In genomic region chr17:691423-691822, GRCh38 we compare ENCODE assay signal across 17 cellular contexts. TPM values are rescaled to one million over a fixed set of nuclear protein-coding genes. Genes with fewer than 3 reads are reported as not detected.
DNase-seq lines count a peak whose midpoint lies in the region; ATAC-seq, FAIRE-seq and TF ChIP-seq lines count a peak whose summit lies in the region.
"Had no signal": no experiment of that assay in that cellular context is flagged by ENCODE, and none has a peak within 500 bp of the region (broad histone marks: within the 10 kb centered on the region; RNA-seq: fewer than 3 reads in every experiment).

No MANE protein-coding gene starts in this region.

- H3K27ac Mint-ChIP-seq in HFFc6, result peak overlapping the region; percentile 97

- peaks cover 74% of the 10 kb centered on the region for H3K4me1 Mint-ChIP-seq in HFFc6 (ENCODE audit: low read depth)

- H3K4me3 Mint-ChIP-seq in HFFc6, result peak overlapping the region; percentile 77; the same call in 1 of the 2 replicates

- TF ChIP-seq EP300 in A549 (IDR thresholded peaks at IDR 0.05) (no peak), gastroesophageal sphincter (IDR thresholded peaks at IDR 0.05) (no peak)

- no peak for TF ChIP-seq RAD21 in A549 (conservative IDR thresholded peaks at IDR 0.05 in 1 of 2, IDR thresholded peaks at IDR 0.05 in 1 of 2)

- POLR2A ChIA-PET in A549 (lab: Yijun Ruan, JAX), result no interaction called here

- H3K36me3 Mint-ChIP-seq in HFFc6 (ENCODE audit: low read depth), result peaks cover 42% of the 10 kb centered on the region

- H3K9ac ChIP-seq in adipocyte (ENCODE audit: low read length), result no peak overlapping the region

- no peaks in the 10 kb centered on the region for H3K9me3 ChIP-seq in A549
- no peaks in the 10 kb centered on the region for H3K9me3 ChIP-seq in adipocyte (ENCODE audit: control insufficient read depth, low read length)
- no peaks in the 10 kb centered on the region for H3K9me3 ChIP-seq in gastroesophageal sphincter
- H3K9me3 ChIP-seq: tibial artery had no signal

- H3K36me3 ChIP-seq in adipocyte (ENCODE audit: control insufficient read depth, insufficient read depth, low read length, severe bottlenecking) (peaks cover 49% of the 10 kb centered on the region), gastroesophageal sphincter (peaks cover 0 to 89% of the 10 kb centered on the region in 2 donors)

- H3K27me3 Mint-ChIP-seq in HFFc6 (ENCODE audit: insufficient read depth), result no peaks in the 10 kb centered on the region; the same call in 1 of the 2 replicates

- H3K4me3 ChIP-seq in A549, result no peak overlapping the region
- no peak overlapping the region for H3K4me3 ChIP-seq in adipocyte (ENCODE audit: low read length)
- H3K4me3 ChIP-seq in fibroblast of the aortic adventitia (ENCODE audit: low read depth, low read length), result no peak overlapping the region
- no peak overlapping the region for H3K4me3 ChIP-seq in gastroesophageal sphincter
- H3K4me3 ChIP-seq: tibial artery had no signal

- peak; percentile 93 for FAIRE-seq in A549 (lab: Jason Lieb, UNC)
- FAIRE-seq: TTC549 had no signal

- CTCF ChIA-PET in A549 (lab: Yijun Ruan, JAX), result interaction anchor here (0.7 to 19.5 kb wide), 10 partner anchors 9 to 305 kb away, joined by 3 to 410 read pairs (median 4); partner anchors contain the start of gene TIMM22

- WGBS in A549 (ENCODE audit: missing lambda C conversion rate), result 42% methylated on average over 4 of the region's 4 CpGs
- WGBS in gastroesophageal sphincter (ENCODE audit: low coverage in 1 of 2), 2 donors, result 64 to 72% methylated on average over 4 of the region's 4 CpGs

- DNase-seq in A549 (ENCODE audit: low read depth in 1 of 2, low spot score in 1 of 2), result peak in 1 of 2 experiments; percentile 32
- peak; percentile 91 for DNase-seq in HFFc6
- peak; percentile 59 for DNase-seq in adipocyte (ENCODE audit: low read depth)
- peak; percentile 67 for DNase-seq in fibroblast of the aortic adventitia (ENCODE audit: low read depth)
- DNase-seq in activated naive CD4-positive, alpha-beta T cell treated with Interleukin-2 at 50 U/mL for 16 hours, result no peak
- no peak for DNase-seq in iPS-NIHi11 (ENCODE audit: low spot score)
- DNase-seq: activated CD8-positive, alpha-beta memory T cell treated with anti-CD3 and anti-CD28 coated beads for 24 hours; cerebellar nuclear complex; DMS 273 treated with DMSO at 0.1 percent for 48 hours; NCI-H1436 treated with DMSO at 0.1 percent for 48 hours; NCI-H526; SHP77 treated with DMSO at 0.1 percent for 48 hours; tibial artery had no signal

- TF ChIP-seq CTCF in A549 (IDR thresholded peaks at IDR 0.05) (no peak), HFFc6 (IDR thresholded peaks at IDR 0.05) (no peak), fibroblast of the aortic adventitia (IDR thresholded peaks at IDR 0.05; ENCODE audit: insufficient read depth, low read length) (no peak), gastroesophageal sphincter (IDR thresholded peaks at IDR 0.05) (no peak)

- peak overlapping the region; percentile 80 to 91 for H3K27ac ChIP-seq in A549
- no peak overlapping the region for H3K27ac ChIP-seq in gastroesophageal sphincter
- H3K27ac ChIP-seq: tibial artery had no signal

- H3K4me2 ChIP-seq in A549, result peak overlapping the region; percentile 46

- H3K4me1 ChIP-seq in A549, result peaks cover 55% of the 10 kb centered on the region
- peaks cover 44% of the 10 kb centered on the region for H3K4me1 ChIP-seq in adipocyte (ENCODE audit: control insufficient read depth, insufficient read depth, low read length)
- H3K4me1 ChIP-seq in gastroesophageal sphincter, result peaks cover 0 to 23% (median 0%) of the 10 kb centered on the region in 3 donors

- H3K9me3 Mint-ChIP-seq in HFFc6, result no peaks in the 10 kb centered on the region

- H3K27me3 ChIP-seq in adipocyte (replicated peaks; ENCODE audit: control insufficient read depth, insufficient read depth, low read length), result no peaks in the 10 kb centered on the region
- H3K27me3 ChIP-seq in gastroesophageal sphincter, result no peaks in the 10 kb centered on the region
- H3K27me3 ChIP-seq: tibial artery had no signal

- peak; percentile 63 to 64 for ATAC-seq in A549
- no peak for ATAC-seq in HG03571 (IDR thresholded peaks at IDR 0.05; ENCODE audit: unreplicated experiment)
- no peak for ATAC-seq in gastroesophageal sphincter
- ATAC-seq: esophagus mucosa had no signal

- TF ChIP-seq POLR2A in A549 (IDR thresholded peaks at IDR 0.05; ENCODE audit: low read length) (no peak), gastroesophageal sphincter (IDR thresholded peaks at IDR 0.05) (no peak)

TF ChIP-seq in A549, 52 proteins besides CTCF, POLR2A, EP300 and RAD21:
- TF ChIP-seq CHD4 (IDR thresholded peaks at IDR 0.05; ENCODE audit: borderline replicate concordance) (no peak), ZFP36 (IDR thresholded peaks at IDR 0.05; ENCODE audit: borderline replicate concordance, partially characterized antibody) (no peak), EHF (CRISPR knock-in tag; IDR thresholded peaks at IDR 0.05) (no peak), RFX5 (IDR thresholded peaks at IDR 0.05) (no peak), HOXA7 (CRISPR knock-in tag; IDR thresholded peaks at IDR 0.05) (no peak), PHF8 (IDR thresholded peaks at IDR 0.05; ENCODE audit: borderline replicate concordance, low read depth) (no peak), JUNB (IDR thresholded peaks at IDR 0.05) (0 out of 2 replicates have a peak, but pooled peaks have one; percentile 19), NR3C1 (IDR thresholded peaks at IDR 0.05) (no peak), GATA3 (IDR thresholded peaks at IDR 0.05; ENCODE audit: borderline replicate concordance) (peak; percentile 63; the same call in 1 of the 2 replicates), CHD2 (IDR thresholded peaks at IDR 0.05; ENCODE audit: low read length, partially characterized antibody) (no peak), NPAS2 (CRISPR knock-in tag; IDR thresholded peaks at IDR 0.05; ENCODE audit: borderline replicate concordance) (no peak), POLR2AphosphoS2 (conservative IDR thresholded peaks at IDR 0.05; ENCODE audit: low read length) (no peak), NFE2L2 (conservative IDR thresholded peaks at IDR 0.05; ENCODE audit: low read length) (no peak), HDAC2 (IDR thresholded peaks at IDR 0.05) (no peak), HES2 (IDR thresholded peaks at IDR 0.05) (no peak), FOSL2 (IDR thresholded peaks at IDR 0.05) (0 out of 2 replicates have a peak, but pooled peaks have one; percentile 30), FOSL2 (CRISPR knock-in tag; IDR thresholded peaks at IDR 0.05) (peak; percentile 27; the same call in 1 of the 2 replicates), JUN (IDR thresholded peaks at IDR 0.05) (no peak), E2F6 (IDR thresholded peaks at IDR 0.05; ENCODE audit: borderline replicate concordance, low read depth) (no peak)

RNA-seq across cellular contexts. Expression of gene VPS53, which starts 23.2 kb away (rescaled TPM):
- polyA plus RNA-seq in A549 (2011; rRNA removed) (32.1 and 34.2 TPM in 2 replicates), A549 (2017; fragmentation: RNase III; extraction: RNeasy Plus Mini Kit Qiagen cat#74134 plus additional on column Dnase treatment) (20.0 to 21.7 TPM (median 21.5 TPM) in 3 replicates)
- polyA plus RNA-seq in A549 (2012; cell fraction: cytosol; rRNA removed), result 18.0 and 21.3 TPM in 2 replicates
- polyA plus RNA-seq in A549 (2012; cell fraction: nucleus; rRNA removed), result 20.1 and 22.7 TPM in 2 replicates
- 135 and 173 TPM in 2 replicates for polyA minus RNA-seq in A549 (2011; rRNA and poly(A)+ RNA removed)
- total RNA-seq in HFFc6 (2021; fragmentation: NEBNext Ultra II Directional; extraction: Animal tissue kit (Norgen Biotek cat#: 25700)), result 10 to 100 TPM; 85.3 to 91.0 (median 87.9) TPM
- total RNA-seq in fibroblast of the aortic adventitia (ENCODE audit: low replicate concordance) (14.3 and 29.5 TPM in 2 replicates), gastroesophageal sphincter (10 to 100 TPM; 13.1 to 39.8 (median 30.4) TPM)

RNA-seq across cellular contexts. Expression of gene TLCD3A, which starts 41.0 kb away (rescaled TPM):
- 29.5 and 35.1 TPM in 2 replicates for polyA plus RNA-seq in A549 (2011; rRNA removed)
- 42.9 and 53.3 TPM in 2 replicates for polyA plus RNA-seq in A549 (2012; cell fraction: cytosol; rRNA removed)
- 35.4 and 40.6 TPM in 2 replicates for polyA plus RNA-seq in A549 (2012; cell fraction: nucleus; rRNA removed)
- 28.5 to 31.5 TPM (median 30.8 TPM) in 3 replicates for polyA plus RNA-seq in A549 (2017; fragmentation: RNase III; extraction: RNeasy Plus Mini Kit Qiagen cat#74134 plus additional on column Dnase treatment)
- 47.1 and 53.6 TPM in 2 replicates for polyA minus RNA-seq in A549 (2011; rRNA and poly(A)+ RNA removed)
- 10 to 100 TPM; 28.2 to 35.8 (median 34.5) TPM for total RNA-seq in HFFc6 (2021; fragmentation: NEBNext Ultra II Directional; extraction: Animal tissue kit (Norgen Biotek cat#: 25700))
- total RNA-seq in fibroblast of the aortic adventitia (ENCODE audit: low replicate concordance), result 12.9 and 27.5 TPM in 2 replicates
- 10 to 100 TPM in 1 of 4 donors, 1 to 10 TPM in 3; 2.8 to 13.6 (median 7.1) TPM for total RNA-seq in gastroesophageal sphincter

Comparison
In these comparisons a context has a peak if more than half of its experiments do, and no peak if none do; other contexts are left out.
1. ATAC-seq: peak in A549 (2 of 2); none in HG03571 (single experiment) and gastroesophageal sphincter (single experiment).
2. DNase-seq: peak in HFFc6 (single experiment), adipocyte (single experiment) and fibroblast of the aortic adventitia (single experiment); none in activated naive CD4-positive, alpha-beta T cell treated with Interleukin-2 at 50 U/mL for 16 hours (single experiment) and iPS-NIHi11 (single experiment).
3. H3K27ac ChIP-seq: peak in A549 (2 of 2); none in gastroesophageal sphincter (0 of 4).